ENCODE assay signal across 25 cellular contexts in the genomic region with DNA sequence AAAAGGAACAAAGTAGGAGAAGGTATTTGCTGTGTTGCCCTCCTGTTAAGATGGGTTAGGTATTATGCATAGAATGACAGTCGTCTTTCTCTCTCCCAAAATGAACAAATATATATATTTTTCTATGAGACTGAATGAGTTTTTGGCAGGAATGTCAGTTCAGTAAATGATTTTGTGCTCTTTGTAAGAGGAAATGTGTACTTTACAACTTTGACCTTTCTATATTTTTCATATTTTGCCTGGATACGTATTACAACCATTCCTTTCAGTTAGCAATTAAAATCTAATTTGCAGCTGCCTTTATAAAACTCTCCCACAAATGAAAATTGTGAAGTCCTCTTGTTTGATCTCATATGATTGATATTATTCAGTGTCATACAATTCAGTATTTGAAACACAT.
"Had no signal": no experiment of that assay in that cellular context is flagged by ENCODE, and none has a peak within 500 bp of the region (broad histone marks: within the 10 kb centered on the region; RNA-seq: fewer than 3 reads in every experiment).

No MANE protein-coding gene starts in this region.

- H3K4me1 ChIP-seq: left lung, lower lobe of right lung, testis, thyroid gland, vagina had no signal

- H3K27ac ChIP-seq: left lung, lower lobe of right lung, ovary, right atrium auricular region, skin epidermis, stomach, testis, thyroid gland, transverse colon, upper lobe of left lung, vagina had no signal

- H3K4me3 ChIP-seq: left lung, lower lobe of right lung, ovary, right atrium auricular region, skin epidermis, stomach, testis, thyroid gland, transverse colon, upper lobe of left lung, vagina had no signal

- H3K9me3 ChIP-seq: left lung, lower lobe of right lung, ovary, right atrium auricular region, testis, thyroid gland, transverse colon, upper lobe of left lung, vagina had no signal

- H3K36me3 ChIP-seq: left lung, lower lobe of right lung, ovary, right atrium auricular region, stomach, thyroid gland, transverse colon, upper lobe of left lung, vagina had no signal

- H3K27me3 ChIP-seq: left lung, ovary, right atrium auricular region, stomach, testis, thyroid gland, transverse colon, upper lobe of left lung, vagina had no signal

- ATAC-seq: left colon; left lung; lower lobe of right lung; natural killer cell; sciatic nerve; stimulated activated naive B cell treated with anti-CD40 and anti-IgM and Interleukin-4, amounts not matched to agents 10 μg/mL and 1 μg/mL and 100 μg/mL, for 72 hours; stimulated activated naive CD8-positive, alpha-beta T cell treated with anti-CD3 and anti-CD28 coated beads, Interleukin-15, Interleukin-2, amounts not matched to agents 100 U/mL and 50 U/mL, for 24 hours had no signal

- DNase-seq: hypothalamus; immature natural killer cell; kidney; left colon; left lung; lower lobe of right lung; mesendoderm; naive B cell; natural killer cell; ovary; stimulated activated CD4-positive, alpha-beta T cell treated with anti-CD3 and anti-CD28 coated beads, Interleukin-12 subunit alpha, Interleukin-12 subunit beta, amount 100 ng/mL, for 4 hours; stimulated activated CD4-positive, alpha-beta T cell treated with anti-CD3 and anti-CD28 coated beads, Interleukin-15, amount 100 ng/mL, for 24 hours; stimulated activated CD4-positive, alpha-beta T cell treated with anti-CD3 and anti-CD28 coated beads, Interleukin-2, amount 100 ng/mL, for 24 hours; stimulated activated CD4-positive, alpha-beta T cell treated with anti-CD3 and anti-CD28 coated beads, Interleukin-4, amount 100 ng/mL, for 1 hour; stimulated activated naive B cell treated with anti-CD40 and anti-IgM and Interleukin-4, amounts not matched to agents 10 μg/mL and 1 μg/mL and 100 μg/mL, for 72 hours; stimulated activated naive CD8-positive, alpha-beta T cell treated with anti-CD3 and anti-CD28 coated beads, Interleukin-15, Interleukin-2, amounts not matched to agents 100 U/mL and 50 U/mL, for 24 hours; stomach; testis; thyroid gland; transverse colon; upper lobe of left lung had no signal
